Comparison of ENCODE assay signal across 27 cellular contexts in genomic region chr2:46310446-46310845, GRCh38. TPM values are rescaled to one million over a fixed set of nuclear protein-coding genes. Genes with fewer than 3 reads are reported as not detected.
DNase-seq lines count a peak whose midpoint lies in the region; ATAC-seq and TF ChIP-seq lines count a peak whose summit lies in the region.
"Had no signal": no experiment of that assay in that cellular context is flagged by ENCODE, and none has a peak within 500 bp of the region (broad histone marks: within the 10 kb centered on the region; RNA-seq: fewer than 3 reads in every experiment).

No MANE protein-coding gene starts in this region.

- H3K9ac ChIP-seq in mammary epithelial cell (ENCODE audit: insufficient read depth, low read length) = no peak overlapping the region
- H3K9ac ChIP-seq: KMS-11 had no signal

- H3K4me3 ChIP-seq in right cardiac atrium (ENCODE audit: low read length) (no peak overlapping the region), mammary epithelial cell (replicated peaks in 1 of 3; ENCODE audit: insufficient read depth in 1 of 3, low read depth in 2 of 3, low read length in 3 of 3) (no peak overlapping the region), osteoblast (ENCODE audit: insufficient read depth, low read length) (no peak overlapping the region), aorta (ENCODE audit: low read length in 2 of 2) (no peak overlapping the region), testis (no peak overlapping the region)
- H3K4me3 ChIP-seq: cardiac muscle cell, Peyer's patch, SJSA1 had no signal

- no peaks in the 10 kb centered on the region for H3K9me3 ChIP-seq in right cardiac atrium (ENCODE audit: control insufficient read depth, low read length)
- H3K9me3 ChIP-seq in mammary epithelial cell (replicated peaks; ENCODE audit: insufficient read depth, low read length) = no peaks in the 10 kb centered on the region
- H3K9me3 ChIP-seq in osteoblast (ENCODE audit: low read depth, low read length) = no peaks in the 10 kb centered on the region
- H3K9me3 ChIP-seq in aorta (ENCODE audit: control insufficient read depth, low read length) = no peaks in the 10 kb centered on the region
- no peaks in the 10 kb centered on the region for H3K9me3 ChIP-seq in testis
- H3K9me3 ChIP-seq: Peyer's patch, SJSA1 had no signal

- dilution Hi-C loops in mammary epithelial cell (cut with HindIII; ENCODE audit: low sequenced_read_pairs) = no loop called here

- H3K36me3 ChIP-seq in mammary epithelial cell (ENCODE audit: insufficient read depth, low read length) = no peaks in the 10 kb centered on the region
- no peaks in the 10 kb centered on the region for H3K36me3 ChIP-seq in osteoblast (ENCODE audit: insufficient read depth, low read length)
- no peaks in the 10 kb centered on the region for H3K36me3 ChIP-seq in aorta (ENCODE audit: control insufficient read depth in 1 of 2, insufficient read depth in 2 of 2, low read length in 1 of 2)
- no peaks in the 10 kb centered on the region for H3K36me3 ChIP-seq in testis (ENCODE audit: low read depth, missing control alignments)
- H3K36me3 ChIP-seq: cardiac muscle cell, Peyer's patch, SJSA1 had no signal

- H3K4me1 ChIP-seq in right cardiac atrium (ENCODE audit: control insufficient read depth, insufficient read depth, low read length) (peaks cover 43% of the 10 kb centered on the region), mammary epithelial cell (ENCODE audit: insufficient read depth, low read length) (peaks cover 84% of the 10 kb centered on the region), osteoblast (ENCODE audit: insufficient read depth, low read length) (peaks cover 54% of the 10 kb centered on the region), aorta (ENCODE audit: control insufficient read depth in 1 of 2, insufficient read depth in 2 of 2, low read length in 2 of 2) (peaks cover 13 to 18% of the 10 kb centered on the region in 2 donors), testis (peaks cover 28% of the 10 kb centered on the region)

- CTCF ChIA-PET in mammary epithelial cell (lab: Charles Lee; ENCODE audit: low non-redundant PET) = no interaction called here

- H2AFZ ChIP-seq in mammary epithelial cell (ENCODE audit: low read depth, low read length) (no peak overlapping the region), osteoblast (ENCODE audit: low read length) (no peak overlapping the region)

- intact Hi-C loops in right cardiac atrium (cut with DNase I) = no loop called here
- intact Hi-C loops in left ventricle myocardium superior (cut with micrococcal nuclease) = no loop called here
- intact Hi-C loops in mammary epithelial cell (cut with micrococcal nuclease) = no loop called here
- intact Hi-C loops in aorta (cut with DNase I) = no loop called here
- intact Hi-C loops in testis (cut with DNase I; ENCODE audit: low total_unique reads) = no loop called here

- no TSS peak for BruUV-seq in mammary epithelial cell (replicated peaks; lab: Mats Ljungman, UMichigan)

- 89% methylated on average over 5 of the region's 5 CpGs for WGBS in right cardiac atrium
- 95% methylated on average over 5 of the region's 5 CpGs for WGBS in mammary epithelial cell (ENCODE audit: low coverage, missing lambda C conversion rate)
- 90 to 95% methylated on average over 5 of the region's 5 CpGs for WGBS in aorta, 2 donors
- 87 to 91% methylated on average over 5 of the region's 5 CpGs for WGBS in testis, 2 donors

- H4K20me1 ChIP-seq in mammary epithelial cell (ENCODE audit: insufficient read depth, low read length) = no peaks in the 10 kb centered on the region
- H4K20me1 ChIP-seq in osteoblast (ENCODE audit: insufficient read depth, low read length) = peaks cover 23% of the 10 kb centered on the region

- ATAC-seq in right cardiac atrium (no peak), left ventricle myocardium superior (no peak), aorta (ENCODE audit: low FRiP score) (no peak), GM21528 (IDR thresholded peaks at IDR 0.05; ENCODE audit: low FRiP score, unreplicated experiment) (no peak)
- ATAC-seq: natural killer cell treated with Interleukin-12 subunit alpha and Interleukin-12 subunit beta and Interleukin-15 and Interleukin-18, amount 100 ng/mL, for 72 hours; stimulated activated naive CD8-positive, alpha-beta T cell treated with anti-CD3 and anti-CD28 coated beads, Interleukin-15, Interleukin-2, amounts not matched to agents 100 U/mL and 50 U/mL, for 24 hours; T-cell; WTC11 had no signal

- TF ChIP-seq CTCF in mammary epithelial cell (conservative IDR thresholded peaks at IDR 0.05 in 1 of 2, IDR thresholded peaks at IDR 0.05 in 1 of 2; ENCODE audit: extremely low read depth in 1 of 2, insufficient read depth in 1 of 2, low read depth in 1 of 2, low read length in 2 of 2) = no peak
- TF ChIP-seq CTCF in osteoblast (IDR thresholded peaks at IDR 0.05; ENCODE audit: extremely low read depth, low read depth, low read length) = no peak
- TF ChIP-seq CTCF in testis (IDR thresholded peaks at IDR 0.05) = no peak

- no peak for DNase-seq in right cardiac atrium
- no peak for DNase-seq in left ventricle myocardium superior
- no peak for DNase-seq in mammary epithelial cell
- DNase-seq in osteoblast (ENCODE audit: insufficient read length, low spot score, missing footprints) = no peak
- no peak for DNase-seq in aorta
- no peak for DNase-seq in testis
- no peak for DNase-seq in activated gamma-delta T cell treated with Interleukin-2 at 50 U/mL for 16 hours
- DNase-seq: activated CD4-positive, alpha-beta T cell treated with anti-CD3 and anti-CD28 coated beads, Interleukin-2, amount 10 ng/mL, durations not matched to agents 24 days and 14 days; activated CD8-positive, alpha-beta memory T cell treated with anti-CD3 and anti-CD28 coated beads for 24 hours; activated effector memory CD4-positive, alpha-beta T cell treated with Interleukin-2 at 50 U/mL for 16 hours; cortex of kidney; effector memory CD4-positive, alpha-beta T cell; glutamatergic neuron; kidney; NCI-H1436 treated with DMSO at 0.1 percent for 48 hours; NCI-H2081 treated with DMSO at 0.1 percent for 48 hours; stimulated activated CD4-positive, alpha-beta T cell treated with anti-CD3 and anti-CD28 coated beads, Interleukin-2, amount 100 ng/mL, for 24 hours; stimulated activated naive CD8-positive, alpha-beta T cell treated with anti-CD3 and anti-CD28 coated beads, Interleukin-15, Interleukin-2, amounts not matched to agents 100 U/mL and 50 U/mL, for 24 hours; T-cell had no signal

- H3K27ac ChIP-seq in right cardiac atrium (ENCODE audit: low read length) (peak overlapping the region; percentile 3), mammary epithelial cell (ENCODE audit: insufficient read depth, low read depth, low read length) (peak overlapping the region; percentile 52), osteoblast (ENCODE audit: low read depth, low read length) (peak overlapping the region; percentile 19), aorta (ENCODE audit: low read depth in 1 of 2, low read length in 2 of 2) (peak overlapping the region; percentile 51 to 73), testis (no peak overlapping the region)
- H3K27ac ChIP-seq: cardiac muscle cell, HL-60, KMS-11, SJSA1 had no signal

- H3K27me3 ChIP-seq in right cardiac atrium (ENCODE audit: control insufficient read depth, insufficient read depth) (no peaks in the 10 kb centered on the region), mammary epithelial cell (ENCODE audit: insufficient read depth, low read length) (no peaks in the 10 kb centered on the region), osteoblast (ENCODE audit: insufficient read depth, low read length) (no peaks in the 10 kb centered on the region), aorta (ENCODE audit: control insufficient read depth in 1 of 2, insufficient read depth in 2 of 2, low read length in 1 of 2) (no peaks in the 10 kb centered on the region), testis (no peaks in the 10 kb centered on the region)
- H3K27me3 ChIP-seq: cardiac muscle cell, Peyer's patch, SJSA1 had no signal

- peaks cover 81% of the 10 kb centered on the region for H3K79me2 ChIP-seq in mammary epithelial cell (ENCODE audit: insufficient read depth, low read length)
- peaks cover 87% of the 10 kb centered on the region for H3K79me2 ChIP-seq in osteoblast (ENCODE audit: insufficient read depth, low read length)

- in situ Hi-C loops in mammary epithelial cell (cut with MboI; ENCODE audit: low sequenced_read_pairs in 2 of 2) = no loop called here

- no peak for TF ChIP-seq POLR2A in testis (IDR thresholded peaks at IDR 0.05)

- H3K4me2 ChIP-seq in mammary epithelial cell (ENCODE audit: insufficient read depth, low read depth, low read length) (no peak overlapping the region), osteoblast (ENCODE audit: insufficient read depth, low read length) (no peak overlapping the region)
- H3K4me2 ChIP-seq: KMS-11 had no signal

RNA-seq across cellular contexts. Expression of gene EPAS1, which starts 13.2 kb away (rescaled TPM):
- total RNA-seq in right cardiac atrium (100 to 1,000 TPM; 210 to 340 (median 268) TPM), left ventricle myocardium superior (212 TPM), mammary epithelial cell (100 to 1,000 TPM; 130 to 174 TPM), osteoblast (198 and 260 TPM in 2 replicates), aorta (100 to 1,000 TPM; 414 to 954 TPM), testis (100 to 1,000 TPM; 142 to 158 TPM)
- polyA plus RNA-seq in right cardiac atrium (149 TPM), mammary epithelial cell (182 TPM), aorta (100 to 1,000 TPM; 213 to 392 TPM), testis (ENCODE audit: insufficient read depth, low read depth, low replicate concordance) (93.9 TPM)
- polyA minus RNA-seq in mammary epithelial cell = 153 TPM

Comparison
In these comparisons a context has a peak if more than half of its experiments do, and no peak if none do; other contexts are left out.
1. H3K27ac ChIP-seq: peak in right cardiac atrium (single experiment), mammary epithelial cell (single experiment), osteoblast (single experiment) and aorta (2 of 2); none in testis (0 of 2).